8 cellular contexts compared by ENCODE assay signal in genomic region chr1:119987112-119987511, GRCh38.
A peak's percentile ranks its signal among the peaks of the same experiment; 100 is the strongest.
DNase-seq lines count a peak whose midpoint lies in the region; ATAC-seq lines count a peak whose summit lies in the region.

No MANE protein-coding gene starts in this region.

- H3K9me3 Mint-ChIP-seq in T-helper 1 cell treated with Interleukin-12 subunit alpha and Interleukin-12 subunit beta and Interleukin-4 antibody, amounts not matched to agents 30 μg/mL and 1 μg/mL, for 36 hours, result no peaks in the 10 kb centered on the region
- no peaks in the 10 kb centered on the region for H3K9me3 Mint-ChIP-seq in activated CD8-positive, alpha-beta T cell treated with anti-CD3 and anti-CD28 coated beads, Interleukin-2, amount 10 ng/mL, durations not matched to agents 7 days and 5 days (ENCODE audit: insufficient read depth)

- H3K27ac Mint-ChIP-seq in T-helper 1 cell treated with Interleukin-12 subunit alpha and Interleukin-12 subunit beta and Interleukin-4 antibody, amounts not matched to agents 30 μg/mL and 1 μg/mL, for 36 hours, result peak overlapping the region; percentile 67
- H3K27ac Mint-ChIP-seq in activated CD8-positive, alpha-beta T cell treated with anti-CD3 and anti-CD28 coated beads, Interleukin-2, amount 10 ng/mL, durations not matched to agents 7 days and 5 days, result peak overlapping the region; percentile 88

- no peak overlapping the region for H3K4me3 Mint-ChIP-seq in T-helper 1 cell treated with Interleukin-12 subunit alpha and Interleukin-12 subunit beta and Interleukin-4 antibody, amounts not matched to agents 30 μg/mL and 1 μg/mL, for 36 hours
- H3K4me3 Mint-ChIP-seq in activated CD8-positive, alpha-beta T cell treated with anti-CD3 and anti-CD28 coated beads, Interleukin-2, amount 10 ng/mL, durations not matched to agents 7 days and 5 days, result peak overlapping the region; percentile 60

- peak; percentile 26 for ATAC-seq in activated CD8-positive, alpha-beta T cell treated with anti-CD3 and anti-CD28 coated beads, Interleukin-2, amount 10 ng/mL, durations not matched to agents 7 days and 5 days
- ATAC-seq in left cardiac atrium (peak; percentile 67 to 95), HG03095 (IDR thresholded peaks at IDR 0.05; ENCODE audit: unreplicated experiment) (no peak), GM18909 (IDR thresholded peaks at IDR 0.05; ENCODE audit: poor library complexity, unreplicated experiment) (no peak)

- peaks cover 35% of the 10 kb centered on the region for H3K36me3 Mint-ChIP-seq in T-helper 1 cell treated with Interleukin-12 subunit alpha and Interleukin-12 subunit beta and Interleukin-4 antibody, amounts not matched to agents 30 μg/mL and 1 μg/mL, for 36 hours (ENCODE audit: low read depth)
- H3K36me3 Mint-ChIP-seq in activated CD8-positive, alpha-beta T cell treated with anti-CD3 and anti-CD28 coated beads, Interleukin-2, amount 10 ng/mL, durations not matched to agents 7 days and 5 days (ENCODE audit: low read depth), result peaks cover 53% of the 10 kb centered on the region

- CTCF ChIA-PET in activated CD8-positive, alpha-beta T cell treated with anti-CD3 and anti-CD28 coated beads, Interleukin-2, amount 10 ng/mL, durations not matched to agents 7 days and 5 days (lab: Charles Lee), result interaction anchor here (0.8 to 3.8 kb wide), 4 partner anchors 11 to 38 kb away, joined by 3 to 44 read pairs (median 8); no protein-coding TSS in a partner anchor

- intact Hi-C loops in left cardiac atrium (cut with DNase I), result no loop called here

- no peaks in the 10 kb centered on the region for H3K27me3 Mint-ChIP-seq in T-helper 1 cell treated with Interleukin-12 subunit alpha and Interleukin-12 subunit beta and Interleukin-4 antibody, amounts not matched to agents 30 μg/mL and 1 μg/mL, for 36 hours (ENCODE audit: low read depth)
- H3K27me3 Mint-ChIP-seq in activated CD8-positive, alpha-beta T cell treated with anti-CD3 and anti-CD28 coated beads, Interleukin-2, amount 10 ng/mL, durations not matched to agents 7 days and 5 days (ENCODE audit: low read depth), result no peaks in the 10 kb centered on the region

- peaks cover 36% of the 10 kb centered on the region for H3K4me1 Mint-ChIP-seq in T-helper 1 cell treated with Interleukin-12 subunit alpha and Interleukin-12 subunit beta and Interleukin-4 antibody, amounts not matched to agents 30 μg/mL and 1 μg/mL, for 36 hours (ENCODE audit: low read depth)
- H3K4me1 Mint-ChIP-seq in activated CD8-positive, alpha-beta T cell treated with anti-CD3 and anti-CD28 coated beads, Interleukin-2, amount 10 ng/mL, durations not matched to agents 7 days and 5 days (ENCODE audit: low read depth), result peaks cover 47% of the 10 kb centered on the region

- no peak for DNase-seq in T-helper 1 cell
- DNase-seq in activated CD8-positive, alpha-beta T cell treated with anti-CD3 and anti-CD28 coated beads, Interleukin-2, amount 10 ng/mL, durations not matched to agents 7 days and 5 days, result no peak
- DNase-seq in left cardiac atrium, result no peak
- DNase-seq in stromal cell of bone marrow (ENCODE audit: low read depth), result peak; percentile 80
- no peak for DNase-seq in stimulated activated naive CD4-positive, alpha-beta T cell (lab: John Stamatoyannopoulos, UW)

- POLR2A ChIA-PET in activated CD8-positive, alpha-beta T cell treated with anti-CD3 and anti-CD28 coated beads, Interleukin-2, amount 10 ng/mL, durations not matched to agents 7 days and 5 days (lab: Charles Lee), result no interaction called here

Comparison
In these comparisons a context has a peak if more than half of its experiments do, and no peak if none do; other contexts are left out.
1. ATAC-seq: peak in activated CD8-positive, alpha-beta T cell treated with anti-CD3 and anti-CD28 coated beads, Interleukin-2, amount 10 ng/mL, durations not matched to agents 7 days and 5 days (single experiment) and left cardiac atrium (2 of 2); none in HG03095 (single experiment) and GM18909 (single experiment).